ENCODE assay signal across 27 cellular contexts in genomic region chr12:108115746-108116125, GRCh38. TPM values are rescaled to one million over a fixed set of nuclear protein-coding genes. Genes with fewer than 3 reads are reported as not detected.
"Had no signal": no experiment of that assay in that cellular context is flagged by ENCODE, and none has a peak within 500 bp of the region (broad histone marks: within the 10 kb centered on the region; RNA-seq: fewer than 3 reads in every experiment).

No MANE protein-coding gene starts in this region.

- H3K4me3 Mint-ChIP-seq: activated naive CD8-positive, alpha-beta T cell treated with anti-CD3 and anti-CD28 coated beads for 36 hours; central memory CD8-positive, alpha-beta T cell; effector memory CD8-positive, alpha-beta T cell; neural crest cell; T-cell had no signal

- ATAC-seq: effector memory CD8-positive, alpha-beta T cell; esophagus mucosa; mucosa of descending colon; T-cell; upper lobe of right lung had no signal

- H3K9me3 Mint-ChIP-seq: activated naive CD8-positive, alpha-beta T cell treated with anti-CD3 and anti-CD28 coated beads for 36 hours; central memory CD8-positive, alpha-beta T cell; effector memory CD8-positive, alpha-beta T cell; neural crest cell; T-cell had no signal

- H3K27ac Mint-ChIP-seq: activated naive CD8-positive, alpha-beta T cell treated with anti-CD3 and anti-CD28 coated beads for 36 hours; effector memory CD8-positive, alpha-beta T cell; T-cell had no signal

- H3K4me1 Mint-ChIP-seq: central memory CD8-positive, alpha-beta T cell had no signal

- H3K36me3 Mint-ChIP-seq: activated naive CD8-positive, alpha-beta T cell treated with anti-CD3 and anti-CD28 coated beads for 36 hours; T-cell had no signal

- FAIRE-seq: astrocyte, endothelial cell of umbilical vein, frontal cortex, islet of Langerhans, TTC549 had no signal

- DNase-seq: activated CD4-positive, alpha-beta T cell treated with anti-CD3 and anti-CD28 coated beads for 4 hours; activated CD4-positive, alpha-beta T cell treated with anti-CD3 and anti-CD28 coated beads, Interleukin-2, amount 50 U/mL, for 48 hours; activated CD4-positive, CD25-positive, alpha-beta regulatory T cell; activated CD8-positive, alpha-beta memory T cell treated with anti-CD3 and anti-CD28 coated beads, Interleukin-2, amount 50 U/mL, for 48 hours; activated naive CD4-positive, alpha-beta T cell treated with Interleukin-2 at 50 U/mL for 16 hours; activated naive CD8-positive, alpha-beta T cell treated with anti-CD3 and anti-CD28 coated beads for 36 hours; activated T-cell treated with anti-CD3 and anti-CD28 coated beads, Interleukin-2, amount 50 U/mL, for 48 hours; colonic mucosa; dorsolateral prefrontal cortex; effector memory CD8-positive, alpha-beta T cell; mesendoderm; occipital lobe; stimulated activated CD4-positive, alpha-beta T cell treated with anti-CD3 and anti-CD28 coated beads, Interleukin-2, amount 100 ng/mL, for 48 hours; stimulated activated CD8-positive, alpha-beta memory T cell treated with anti-CD3 and anti-CD28 coated beads, Interleukin-4, amount 100 ng/mL, for 48 hours; stimulated activated naive CD4-positive, alpha-beta T cell treated with Interleukin-2 at 50 U/mL for 16 hours; T-cell; upper lobe of right lung had no signal

RNA-seq across cellular contexts. Expression of gene WSCD2, which starts 13.4 kb away (rescaled TPM):
- total RNA-seq: activated CD8-positive, alpha-beta memory T cell treated with anti-CD3 and anti-CD28 coated beads for 36 hours; activated naive CD8-positive, alpha-beta T cell treated with anti-CD3 and anti-CD28 coated beads for 36 hours; endothelial cell of umbilical vein had no signal
